ENCODE assay signal across 24 cellular contexts in the genomic region with DNA sequence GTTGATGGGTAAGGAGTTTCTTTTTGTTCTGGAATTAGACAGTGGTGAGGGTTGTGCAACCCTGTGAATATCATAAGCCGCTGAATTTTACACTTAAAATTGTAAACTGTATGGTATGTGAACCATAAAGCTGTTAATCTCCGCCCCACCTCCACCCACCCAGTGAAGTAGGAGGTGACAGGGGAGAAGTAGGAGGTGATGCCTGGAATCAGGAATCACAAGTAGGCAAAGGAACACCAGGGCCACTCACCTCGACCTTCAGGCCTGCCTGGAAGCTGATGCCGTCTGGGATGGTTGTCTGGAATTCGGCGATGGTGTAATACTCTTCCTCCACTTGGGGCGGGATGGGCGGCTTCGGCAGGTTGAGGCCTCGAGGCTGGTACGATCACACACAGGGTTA.
"Had no signal": no experiment of that assay in that cellular context is flagged by ENCODE, and none has a peak within 500 bp of the region (broad histone marks: within the 10 kb centered on the region; RNA-seq: fewer than 3 reads in every experiment).

No MANE protein-coding gene starts in this region.

- ATAC-seq: gastroesophageal sphincter; left cardiac atrium; left ventricle myocardium superior; naive thymus-derived CD8-positive, alpha-beta T cell; pancreas; right cardiac atrium had no signal

- H3K9me3 ChIP-seq: esophagus muscularis mucosa, gastroesophageal sphincter, pancreas, suprapubic skin, tibial artery had no signal

- H3K4me3 Mint-ChIP-seq: naive thymus-derived CD8-positive, alpha-beta T cell; neural progenitor cell had no signal

- H3K9me3 Mint-ChIP-seq: naive thymus-derived CD8-positive, alpha-beta T cell; neural progenitor cell had no signal

- H3K79me2 ChIP-seq: hepatocyte had no signal

- H3K27ac ChIP-seq: epithelial cell of prostate, esophagus muscularis mucosa, gastroesophageal sphincter, hepatocyte, neural progenitor cell, pancreas, suprapubic skin, tibial artery had no signal

- H3K36me3 Mint-ChIP-seq: naive thymus-derived CD8-positive, alpha-beta T cell had no signal

- H3K27me3 Mint-ChIP-seq: progenitor cell of endocrine pancreas had no signal

- H3K9ac ChIP-seq: neural progenitor cell had no signal

- H3K36me3 ChIP-seq: neural progenitor cell had no signal

- H3K27me3 ChIP-seq: esophagus muscularis mucosa, gastroesophageal sphincter, hepatocyte, neural progenitor cell, pancreas, suprapubic skin, tibial artery had no signal

- H3K4me3 ChIP-seq: esophagus muscularis mucosa, gastroesophageal sphincter, hepatocyte, lung, neural progenitor cell, pancreas, suprapubic skin, tibial artery had no signal

- H3K4me1 ChIP-seq: esophagus muscularis mucosa, gastroesophageal sphincter, neural progenitor cell, pancreas, suprapubic skin, tibial artery had no signal

- FAIRE-seq: endometrium, kidney, pancreas, small intestine had no signal

- H2AFZ ChIP-seq: hepatocyte, neural progenitor cell had no signal

- H3K27ac Mint-ChIP-seq: neural progenitor cell, progenitor cell of endocrine pancreas had no signal

- H3K4me2 ChIP-seq: hepatocyte, neural progenitor cell had no signal

- DNase-seq: effector memory CD4-positive, alpha-beta T cell; foreskin fibroblast; kidney; left cardiac atrium; left ventricle myocardium superior; mesenchymal stem cell; naive thymus-derived CD8-positive, alpha-beta T cell; nucleus accumbens; pancreas; right cardiac atrium; small intestine; stimulated activated CD4-positive, alpha-beta T cell treated with anti-CD3 and anti-CD28 coated beads, Interleukin-12 subunit alpha, Interleukin-12 subunit beta, amount 100 ng/mL, for 4 hours; stimulated activated CD4-positive, alpha-beta T cell treated with anti-CD3 and anti-CD28 coated beads, Interleukin-2, amount 100 ng/mL, for 48 hours; stimulated activated naive CD4-positive, alpha-beta T cell treated with Interleukin-2 at 50 U/mL for 16 hours; tibial artery had no signal

- H3K4me1 Mint-ChIP-seq: naive thymus-derived CD8-positive, alpha-beta T cell; neural progenitor cell had no signal
